1 cellular context compared by ENCODE assay signal in genomic region chr2:74507145-74507925, GRCh38.
TF ChIP-seq lines count a peak whose summit lies in the region.

TSS of gene PCGF1 (minus strand) at chr2:74507695. CDS start at chr2:74507668, 27 bp downstream.

TF ChIP-seq in HEK293, 187 proteins besides CTCF, POLR2A, EP300 and RAD21 (continued from another document and continues in another):
- TF ChIP-seq PRDM10 (tag by site-specific recombination; IDR thresholded peaks at IDR 0.05) (peak; percentile 92), ZEB2 (tag by site-specific recombination; IDR thresholded peaks at IDR 0.05) (peak; percentile 67), GLI4 (tag by site-specific recombination; IDR thresholded peaks at IDR 0.05) (0 out of 2 replicates have a peak, but pooled peaks have one; percentile 59), ZNF843 (tag by site-specific recombination; IDR thresholded peaks at IDR 0.05) (peak; percentile 53; the same call in 1 of the 2 replicates), ZSCAN4 (tag by site-specific recombination; IDR thresholded peaks at IDR 0.05) (peak; percentile 47; the same call in 1 of the 2 replicates), ZBTB26 (tag by site-specific recombination; optimal IDR thresholded peaks at IDR 0.05) (peak; percentile 67), ELK4 (IDR thresholded peaks at IDR 0.05; ENCODE audit: borderline replicate concordance, low read depth, low read length) (no peak; the same call in 1 of the 2 replicates), TCF7L2 (IDR thresholded peaks at IDR 0.05; ENCODE audit: borderline replicate concordance, low read depth, low read length) (no peak), PATZ1 (tag by site-specific recombination; IDR thresholded peaks at IDR 0.05) (peak; percentile 95), KLF9 (tag by site-specific recombination; IDR thresholded peaks at IDR 0.05; ENCODE audit: low read depth) (peak; percentile 58), ZBTB17 (tag by site-specific recombination; IDR thresholded peaks at IDR 0.05) (peak; percentile 96), EGR2 (tag by site-specific recombination; IDR thresholded peaks at IDR 0.05; ENCODE audit: low read depth) (peak; percentile 71; the same call in 1 of the 2 replicates), ZBTB10 (tag by site-specific recombination; IDR thresholded peaks at IDR 0.05) (peak; percentile 96), GLIS1 (tag by site-specific recombination; IDR thresholded peaks at IDR 0.05) (peak; percentile 92), ZNF76 (tag by site-specific recombination; IDR thresholded peaks at IDR 0.05; ENCODE audit: borderline replicate concordance, low read depth) (peak; percentile 48; the same call in 1 of the 2 replicates), OSR2 (tag by site-specific recombination; IDR thresholded peaks at IDR 0.05) (peak; percentile 13; the same call in 1 of the 2 replicates), ZNF837 (tag by site-specific recombination; IDR thresholded peaks at IDR 0.05) (no peak), ZNF341 (tag by site-specific recombination; IDR thresholded peaks at IDR 0.05; ENCODE audit: low read depth) (0 out of 2 replicates have a peak, but pooled peaks have one; percentile 24), ZNF335 (tag by site-specific recombination; conservative IDR thresholded peaks at IDR 0.05) (peak; percentile 95), ZIC2 (tag by site-specific recombination; IDR thresholded peaks at IDR 0.05) (peak; percentile 92), ZNF571 (tag by site-specific recombination; IDR thresholded peaks at IDR 0.05) (no peak), ZFHX2 (tag by site-specific recombination; conservative IDR thresholded peaks at IDR 0.05) (peak; percentile 62), SP3 (tag by site-specific recombination; IDR thresholded peaks at IDR 0.05) (peak; percentile 86), ZNF585B (tag by site-specific recombination; IDR thresholded peaks at IDR 0.05) (peak; percentile 9; the same call in 1 of the 2 replicates), ZNF140 (tag by site-specific recombination; IDR thresholded peaks at IDR 0.05) (no peak), SP2 (tag by site-specific recombination; IDR thresholded peaks at IDR 0.05) (peak; percentile 89), ZNF280D (tag by site-specific recombination; IDR thresholded peaks at IDR 0.05) (no peak), ZBTB7A (tag by site-specific recombination; IDR thresholded peaks at IDR 0.05; ENCODE audit: low read depth) (peak; percentile 66; the same call in 1 of the 2 replicates), ZNF24 (tag by site-specific recombination; IDR thresholded peaks at IDR 0.05) (peak; percentile 55; the same call in 1 of the 2 replicates), ZXDB (tag by site-specific recombination; IDR thresholded peaks at IDR 0.05) (peak; percentile 67), YY1 (tag by site-specific recombination; IDR thresholded peaks at IDR 0.05) (peak; percentile 85), KLF7 (tag by site-specific recombination; IDR thresholded peaks at IDR 0.05; ENCODE audit: borderline replicate concordance) (0 out of 2 replicates have a peak, but pooled peaks have one; percentile 11), KLF17 (tag by site-specific recombination; IDR thresholded peaks at IDR 0.05) (peak; percentile 95), ZSCAN23 (tag by site-specific recombination; IDR thresholded peaks at IDR 0.05) (0 out of 2 replicates have a peak, but pooled peaks have one; percentile 22), BCL11B (tag by site-specific recombination; IDR thresholded peaks at IDR 0.05; ENCODE audit: low read depth) (peak; percentile 46; the same call in 1 of the 2 replicates), ZNF133 (tag by site-specific recombination; IDR thresholded peaks at IDR 0.05) (no peak), ZNF501 (tag by site-specific recombination; IDR thresholded peaks at IDR 0.05) (peak; percentile 66; the same call in 1 of the 2 replicates), SP7 (tag by site-specific recombination; IDR thresholded peaks at IDR 0.05) (peak; percentile 70; the same call in 1 of the 2 replicates), ZNF600 (tag by site-specific recombination; IDR thresholded peaks at IDR 0.05) (peak; percentile 64), ZBTB48 (tag by site-specific recombination; IDR thresholded peaks at IDR 0.05) (peak; percentile 77), HIC1 (tag by site-specific recombination; IDR thresholded peaks at IDR 0.05) (peak; percentile 96)
